ENCODE assay signal across 1 cellular context in the genomic region with DNA sequence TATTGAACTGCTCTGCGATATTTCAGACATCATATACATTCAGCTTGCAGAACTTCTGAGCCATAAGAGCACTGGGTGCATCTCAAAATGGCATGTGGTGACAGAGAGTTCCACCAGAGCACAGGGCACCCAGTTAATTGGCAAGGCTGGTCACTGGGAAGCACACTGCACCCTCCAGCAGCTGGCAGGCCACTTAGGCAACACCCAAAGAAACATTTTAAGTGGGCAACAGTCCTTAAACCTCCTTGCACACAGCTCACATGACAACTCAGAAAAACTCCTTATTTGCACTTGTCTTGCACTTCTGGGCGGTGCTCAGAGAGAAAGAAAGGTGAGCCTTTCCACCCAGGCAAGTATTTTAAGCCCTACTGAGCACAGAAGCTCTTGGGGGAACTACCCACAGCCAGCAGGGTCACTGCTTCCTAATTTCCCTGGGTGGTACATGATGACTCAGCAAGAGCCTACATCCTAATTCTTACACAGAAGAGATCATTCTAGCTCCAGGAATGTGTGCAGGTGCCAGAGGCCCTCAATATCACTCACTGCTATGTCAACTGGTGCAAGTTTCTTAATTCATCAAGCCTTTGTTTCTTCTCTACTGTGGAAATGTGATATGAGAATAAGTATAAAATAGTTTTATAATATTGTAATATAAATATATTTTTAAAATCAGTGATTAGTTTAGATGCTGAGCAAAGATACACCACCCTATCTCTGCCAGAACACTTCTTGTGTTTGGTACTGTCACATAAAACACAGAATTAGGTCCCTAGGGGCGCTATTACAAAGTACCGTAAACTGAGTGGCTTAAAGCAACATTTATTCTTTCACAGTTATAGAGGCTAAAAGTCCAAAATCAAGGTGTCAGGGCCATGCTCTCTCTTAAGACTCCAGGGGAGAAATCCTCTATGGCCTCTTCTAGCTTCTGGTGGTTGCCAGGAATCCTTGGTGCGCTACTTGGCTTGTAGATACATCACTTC.
TF ChIP-seq lines count a peak whose summit lies in the region.

No MANE protein-coding gene starts in this region.

TF ChIP-seq in IMR-90, 13 proteins besides CTCF, POLR2A, EP300 and RAD21 (continued from another document):
- TF ChIP-seq, protein P1, sequence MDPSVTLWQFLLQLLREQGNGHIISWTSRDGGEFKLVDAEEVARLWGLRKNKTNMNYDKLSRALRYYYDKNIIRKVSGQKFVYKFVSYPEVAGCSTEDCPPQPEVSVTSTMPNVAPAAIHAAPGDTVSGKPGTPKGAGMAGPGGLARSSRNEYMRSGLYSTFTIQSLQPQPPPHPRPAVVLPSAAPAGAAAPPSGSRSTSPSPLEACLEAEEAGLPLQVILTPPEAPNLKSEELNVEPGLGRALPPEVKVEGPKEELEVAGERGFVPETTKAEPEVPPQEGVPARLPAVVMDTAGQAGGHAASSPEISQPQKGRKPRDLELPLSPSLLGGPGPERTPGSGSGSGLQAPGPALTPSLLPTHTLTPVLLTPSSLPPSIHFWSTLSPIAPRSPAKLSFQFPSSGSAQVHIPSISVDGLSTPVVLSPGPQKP (IDR thresholded peaks at IDR 0.05; ENCODE audit: borderline replicate concordance, low read depth, low read length) = no peak
- TF ChIP-seq CEBPB (IDR thresholded peaks at IDR 0.05; ENCODE audit: low read depth, low read length) (no peak), MXI1 (IDR thresholded peaks at IDR 0.05; ENCODE audit: borderline replicate concordance, low read depth, low read length) (no peak), BHLHE40 (IDR thresholded peaks at IDR 0.05; ENCODE audit: low read depth, low read length) (no peak), RFX5 (IDR thresholded peaks at IDR 0.05; ENCODE audit: low read depth, low read length) (no peak)
